Comparison of ENCODE assay signal across 2 cellular contexts in the genomic region with DNA sequence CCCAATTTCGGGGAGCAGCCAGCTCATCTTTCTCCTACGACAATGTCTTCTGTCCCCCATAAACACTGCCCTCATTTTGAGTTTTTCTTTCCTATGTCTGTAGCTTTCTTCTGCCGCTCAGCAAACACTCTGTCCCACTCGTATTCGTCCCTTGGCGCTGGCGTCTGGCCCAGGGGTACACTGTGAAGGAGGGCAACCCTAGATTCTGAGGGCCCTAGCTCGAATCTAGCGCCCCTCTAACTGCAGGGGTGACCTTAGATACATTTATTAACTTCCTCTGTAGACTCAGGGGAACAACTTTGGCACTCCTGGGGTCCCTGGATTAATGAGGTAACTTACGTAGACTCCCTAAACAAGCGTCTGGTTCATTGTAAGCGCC.
TF ChIP-seq lines count a peak whose summit lies in the region.

No MANE protein-coding gene starts in this region.

TF ChIP-seq in SK-N-SH, 30 proteins besides CTCF, POLR2A, EP300 and RAD21 (continued from another document):
- TF ChIP-seq, protein P1, sequence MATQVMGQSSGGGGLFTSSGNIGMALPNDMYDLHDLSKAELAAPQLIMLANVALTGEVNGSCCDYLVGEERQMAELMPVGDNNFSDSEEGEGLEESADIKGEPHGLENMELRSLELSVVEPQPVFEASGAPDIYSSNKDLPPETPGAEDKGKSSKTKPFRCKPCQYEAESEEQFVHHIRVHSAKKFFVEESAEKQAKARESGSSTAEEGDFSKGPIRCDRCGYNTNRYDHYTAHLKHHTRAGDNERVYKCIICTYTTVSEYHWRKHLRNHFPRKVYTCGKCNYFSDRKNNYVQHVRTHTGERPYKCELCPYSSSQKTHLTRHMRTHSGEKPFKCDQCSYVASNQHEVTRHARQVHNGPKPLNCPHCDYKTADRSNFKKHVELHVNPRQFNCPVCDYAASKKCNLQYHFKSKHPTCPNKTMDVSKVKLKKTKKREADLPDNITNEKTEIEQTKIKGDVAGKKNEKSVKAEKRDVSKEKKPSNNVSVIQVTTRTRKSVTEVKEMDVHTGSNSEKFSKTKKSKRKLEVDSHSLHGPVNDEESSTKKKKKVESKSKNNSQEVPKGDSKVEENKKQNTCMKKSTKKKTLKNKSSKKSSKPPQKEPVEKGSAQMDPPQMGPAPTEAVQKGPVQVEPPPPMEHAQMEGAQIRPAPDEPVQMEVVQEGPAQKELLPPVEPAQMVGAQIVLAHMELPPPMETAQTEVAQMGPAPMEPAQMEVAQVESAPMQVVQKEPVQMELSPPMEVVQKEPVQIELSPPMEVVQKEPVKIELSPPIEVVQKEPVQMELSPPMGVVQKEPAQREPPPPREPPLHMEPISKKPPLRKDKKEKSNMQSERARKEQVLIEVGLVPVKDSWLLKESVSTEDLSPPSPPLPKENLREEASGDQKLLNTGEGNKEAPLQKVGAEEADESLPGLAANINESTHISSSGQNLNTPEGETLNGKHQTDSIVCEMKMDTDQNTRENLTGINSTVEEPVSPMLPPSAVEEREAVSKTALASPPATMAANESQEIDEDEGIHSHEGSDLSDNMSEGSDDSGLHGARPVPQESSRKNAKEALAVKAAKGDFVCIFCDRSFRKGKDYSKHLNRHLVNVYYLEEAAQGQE (IDR thresholded peaks at IDR 0.05; ENCODE audit: low read depth, low read length) = no peak
- TF ChIP-seq TCF12 (IDR thresholded peaks at IDR 0.05) = no peak
- no peak for TF ChIP-seq JUND (IDR thresholded peaks at IDR 0.05)
- TF ChIP-seq NFIC (IDR thresholded peaks at IDR 0.05; ENCODE audit: borderline replicate concordance) = no peak
- no peak for TF ChIP-seq TAF1 (IDR thresholded peaks at IDR 0.05; ENCODE audit: borderline replicate concordance, low read depth, low read length)
- TF ChIP-seq, protein P2, sequence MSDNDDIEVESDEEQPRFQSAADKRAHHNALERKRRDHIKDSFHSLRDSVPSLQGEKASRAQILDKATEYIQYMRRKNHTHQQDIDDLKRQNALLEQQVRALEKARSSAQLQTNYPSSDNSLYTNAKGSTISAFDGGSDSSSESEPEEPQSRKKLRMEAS (IDR thresholded peaks at IDR 0.05; ENCODE audit: low read depth) = no peak
- no peak for TF ChIP-seq EZH2phosphoT487 (IDR thresholded peaks at IDR 0.05; ENCODE audit: borderline replicate concordance, low read depth)
- no peak for TF ChIP-seq ELF1 (IDR thresholded peaks at IDR 0.05)
- no peak for TF ChIP-seq RFX5 (IDR thresholded peaks at IDR 0.05; ENCODE audit: low read length)
- no peak for TF ChIP-seq GABPA (IDR thresholded peaks at IDR 0.05; ENCODE audit: low read depth)
- TF ChIP-seq SMC3 (IDR thresholded peaks at IDR 0.05; ENCODE audit: low read depth, low read length) = no peak
- no peak for TF ChIP-seq CHD2 (IDR thresholded peaks at IDR 0.05; ENCODE audit: low read length, partially characterized antibody)
- TF ChIP-seq, protein P3, sequence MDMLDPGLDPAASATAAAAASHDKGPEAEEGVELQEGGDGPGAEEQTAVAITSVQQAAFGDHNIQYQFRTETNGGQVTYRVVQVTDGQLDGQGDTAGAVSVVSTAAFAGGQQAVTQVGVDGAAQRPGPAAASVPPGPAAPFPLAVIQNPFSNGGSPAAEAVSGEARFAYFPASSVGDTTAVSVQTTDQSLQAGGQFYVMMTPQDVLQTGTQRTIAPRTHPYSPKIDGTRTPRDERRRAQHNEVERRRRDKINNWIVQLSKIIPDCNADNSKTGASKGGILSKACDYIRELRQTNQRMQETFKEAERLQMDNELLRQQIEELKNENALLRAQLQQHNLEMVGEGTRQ (IDR thresholded peaks at IDR 0.05; ENCODE audit: borderline replicate concordance, low read depth, low read length) = no peak

TF ChIP-seq in SK-N-SH treated with all-trans-retinoic acid at 6 μM for 48 hours, 23 proteins besides CTCF, POLR2A, EP300 and RAD21 (continued from another document):
- TF ChIP-seq, protein P4, sequence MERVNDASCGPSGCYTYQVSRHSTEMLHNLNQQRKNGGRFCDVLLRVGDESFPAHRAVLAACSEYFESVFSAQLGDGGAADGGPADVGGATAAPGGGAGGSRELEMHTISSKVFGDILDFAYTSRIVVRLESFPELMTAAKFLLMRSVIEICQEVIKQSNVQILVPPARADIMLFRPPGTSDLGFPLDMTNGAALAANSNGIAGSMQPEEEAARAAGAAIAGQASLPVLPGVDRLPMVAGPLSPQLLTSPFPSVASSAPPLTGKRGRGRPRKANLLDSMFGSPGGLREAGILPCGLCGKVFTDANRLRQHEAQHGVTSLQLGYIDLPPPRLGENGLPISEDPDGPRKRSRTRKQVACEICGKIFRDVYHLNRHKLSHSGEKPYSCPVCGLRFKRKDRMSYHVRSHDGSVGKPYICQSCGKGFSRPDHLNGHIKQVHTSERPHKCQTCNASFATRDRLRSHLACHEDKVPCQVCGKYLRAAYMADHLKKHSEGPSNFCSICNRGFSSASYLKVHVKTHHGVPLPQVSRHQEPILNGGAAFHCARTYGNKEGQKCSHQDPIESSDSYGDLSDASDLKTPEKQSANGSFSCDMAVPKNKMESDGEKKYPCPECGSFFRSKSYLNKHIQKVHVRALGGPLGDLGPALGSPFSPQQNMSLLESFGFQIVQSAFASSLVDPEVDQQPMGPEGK (CRISPR knock-in tag; IDR thresholded peaks at IDR 0.05; ENCODE audit: borderline replicate concordance) = no peak
- TF ChIP-seq OSR1 (CRISPR knock-in tag; IDR thresholded peaks at IDR 0.05) = no peak
- no peak for TF ChIP-seq ZNF70 (CRISPR knock-in tag; IDR thresholded peaks at IDR 0.05)
- TF ChIP-seq TOX (CRISPR knock-in tag; IDR thresholded peaks at IDR 0.05; ENCODE audit: borderline replicate concordance) = no peak
- TF ChIP-seq RARB (CRISPR knock-in tag; IDR thresholded peaks at IDR 0.05) = no peak
- TF ChIP-seq ZFP30 (CRISPR knock-in tag; IDR thresholded peaks at IDR 0.05) = no peak
- TF ChIP-seq ZNF565 (CRISPR knock-in tag; conservative IDR thresholded peaks at IDR 0.05; ENCODE audit: low read depth) = no peak
- TF ChIP-seq ESRRG (CRISPR knock-in tag; IDR thresholded peaks at IDR 0.05) = no peak
- no peak for TF ChIP-seq ZFP3 (CRISPR knock-in tag; IDR thresholded peaks at IDR 0.05)
- TF ChIP-seq, protein P5, sequence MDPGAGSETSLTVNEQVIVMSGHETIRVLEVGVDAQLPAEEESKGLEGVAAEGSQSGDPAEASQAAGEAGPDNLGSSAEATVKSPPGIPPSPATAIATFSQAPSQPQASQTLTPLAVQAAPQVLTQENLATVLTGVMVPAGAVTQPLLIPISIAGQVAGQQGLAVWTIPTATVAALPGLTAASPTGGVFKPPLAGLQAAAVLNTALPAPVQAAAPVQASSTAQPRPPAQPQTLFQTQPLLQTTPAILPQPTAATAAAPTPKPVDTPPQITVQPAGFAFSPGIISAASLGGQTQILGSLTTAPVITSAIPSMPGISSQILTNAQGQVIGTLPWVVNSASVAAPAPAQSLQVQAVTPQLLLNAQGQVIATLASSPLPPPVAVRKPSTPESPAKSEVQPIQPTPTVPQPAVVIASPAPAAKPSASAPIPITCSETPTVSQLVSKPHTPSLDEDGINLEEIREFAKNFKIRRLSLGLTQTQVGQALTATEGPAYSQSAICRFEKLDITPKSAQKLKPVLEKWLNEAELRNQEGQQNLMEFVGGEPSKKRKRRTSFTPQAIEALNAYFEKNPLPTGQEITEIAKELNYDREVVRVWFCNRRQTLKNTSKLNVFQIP (CRISPR knock-in tag; IDR thresholded peaks at IDR 0.05; ENCODE audit: borderline replicate concordance, low read depth) = no peak
- TF ChIP-seq ARNTL (CRISPR knock-in tag; IDR thresholded peaks at IDR 0.05; ENCODE audit: borderline replicate concordance, low read depth) = no peak
- TF ChIP-seq ZC3H10 (CRISPR knock-in tag; IDR thresholded peaks at IDR 0.05) = no peak
